In the genomic region with DNA sequence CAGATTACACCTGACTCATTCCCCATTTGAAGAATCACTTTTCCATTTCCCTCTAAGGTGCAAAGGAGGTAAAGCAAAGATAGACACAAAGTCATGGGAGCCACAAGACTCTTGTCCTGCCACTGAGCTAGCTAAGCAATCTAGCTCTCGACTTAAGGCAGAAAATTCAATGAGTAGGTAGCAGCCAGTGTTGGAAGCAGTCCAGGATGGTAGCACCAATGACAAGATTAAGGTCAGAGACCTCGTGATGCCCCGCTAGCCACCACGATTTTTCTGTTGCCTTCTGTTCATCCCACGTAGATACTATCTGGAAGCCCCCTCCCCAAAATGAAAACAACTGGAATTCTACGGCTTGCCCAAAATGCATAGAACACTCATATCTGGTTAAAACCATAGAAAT, we compare ENCODE assay signal across 10 cellular contexts. TPM values are rescaled to one million over a fixed set of nuclear protein-coding genes. Genes with fewer than 3 reads are reported as not detected.
A peak's percentile ranks its signal among the peaks of the same experiment; 100 is the strongest.
DNase-seq lines count a peak whose midpoint lies in the region; ATAC-seq and TF ChIP-seq lines count a peak whose summit lies in the region.
"Had no signal": no experiment of that assay in that cellular context is flagged by ENCODE, and none has a peak within 500 bp of the region (broad histone marks: within the 10 kb centered on the region; RNA-seq: fewer than 3 reads in every experiment).

No MANE protein-coding gene starts in this region.

- POLR2A ChIA-PET in activated CD4-positive, alpha-beta T cell treated with anti-CD3 and anti-CD28 coated beads for 36 hours (lab: Charles Lee), result interaction anchor here (0.6 to 4.4 kb wide), 6 partner anchors 8 to 133 kb away, joined by 3 to 46 read pairs (median 4); partner anchors contain the start of gene GAPDH

- H3K9me3 Mint-ChIP-seq in activated CD4-positive, alpha-beta T cell treated with anti-CD3 and anti-CD28 coated beads for 36 hours (ENCODE audit: low read depth), result no peaks in the 10 kb centered on the region
- no peaks in the 10 kb centered on the region for H3K9me3 Mint-ChIP-seq in stimulated activated effector memory CD8-positive, alpha-beta T cell treated with anti-CD3 and anti-CD28 coated beads, Interleukin-12 subunit alpha, Interleukin-12 subunit beta, amount 100 ng/mL, for 72 hours

- H3K4me3 Mint-ChIP-seq in activated CD4-positive, alpha-beta T cell treated with anti-CD3 and anti-CD28 coated beads for 36 hours, result peak overlapping the region; percentile 91
- H3K4me3 Mint-ChIP-seq in stimulated activated effector memory CD8-positive, alpha-beta T cell treated with anti-CD3 and anti-CD28 coated beads, Interleukin-12 subunit alpha, Interleukin-12 subunit beta, amount 100 ng/mL, for 72 hours, result peak overlapping the region; percentile 78

- H2AFZ ChIP-seq in SU-DHL-6 (ENCODE audit: low read depth, low read length, severe bottlenecking), result no peak overlapping the region

- peak overlapping the region; percentile 75 for H3K27ac ChIP-seq in SU-DHL-6 (ENCODE audit: low read depth, low read length)

- DNase-seq in activated CD4-positive, alpha-beta T cell treated with anti-CD3 and anti-CD28 coated beads for 36 hours, result peak; percentile 37
- DNase-seq in activated CD4-positive, alpha-beta T cell treated with anti-CD3 and anti-CD28 coated beads, Interleukin-2, amount 50 U/mL, for 48 hours, result no peak
- DNase-seq in fibroblast of the aortic adventitia (ENCODE audit: low read depth), result no peak
- DNase-seq in stimulated activated effector memory CD8-positive, alpha-beta T cell treated with anti-CD3 and anti-CD28 coated beads, Interleukin-12 subunit alpha, Interleukin-12 subunit beta, amount 100 ng/mL, for 72 hours (ENCODE audit: low spot score in 2 of 2), result no peak
- DNase-seq in NCI-H510A treated with DMSO at 0.1 percent for 48 hours (lab: John Stamatoyannopoulos, UW), result no peak
- DNase-seq in dedifferentiated amniotic fluid mesenchymal stem cell (ENCODE audit: extremely low spot score), result no peak
- DNase-seq: NCI-H1694, uterus had no signal

- no peaks in the 10 kb centered on the region for H3K9me2 ChIP-seq in SU-DHL-6 (replicated peaks; ENCODE audit: insufficient read depth, low read length)

- TF ChIP-seq CTCF in SU-DHL-6 (IDR thresholded peaks at IDR 0.05; ENCODE audit: insufficient read depth, low read length, poor library complexity, severe bottlenecking) (no peak), fibroblast of the aortic adventitia (IDR thresholded peaks at IDR 0.05; ENCODE audit: insufficient read depth, low read length) (no peak)

- H3K27me3 Mint-ChIP-seq in activated CD4-positive, alpha-beta T cell treated with anti-CD3 and anti-CD28 coated beads for 36 hours, result no peaks in the 10 kb centered on the region

- H4K20me1 ChIP-seq in SU-DHL-6 (ENCODE audit: low read depth, low read length), result no peaks in the 10 kb centered on the region; the same call in 1 of the 2 replicates

- peaks cover 45% of the 10 kb centered on the region for H3K79me2 ChIP-seq in SU-DHL-6 (ENCODE audit: insufficient read depth, low read length)

- peak overlapping the region; percentile 88 for H3K4me2 ChIP-seq in SU-DHL-6 (ENCODE audit: low read depth, low read length, poor library complexity, severe bottlenecking)

- no peak for ATAC-seq in activated CD4-positive, alpha-beta T cell treated with anti-CD3 and anti-CD28 coated beads for 36 hours
- no peak for ATAC-seq in stimulated activated effector memory CD8-positive, alpha-beta T cell treated with anti-CD3 and anti-CD28 coated beads, Interleukin-12 subunit alpha, Interleukin-12 subunit beta, amount 100 ng/mL, for 72 hours
- ATAC-seq in GM21390 (IDR thresholded peaks at IDR 0.05; ENCODE audit: unreplicated experiment), result no peak

- no peaks in the 10 kb centered on the region for H3K27me3 ChIP-seq in SU-DHL-6 (ENCODE audit: low read length)
- H3K27me3 ChIP-seq: uterus had no signal

- peak overlapping the region; percentile 82 for H3K27ac Mint-ChIP-seq in activated CD4-positive, alpha-beta T cell treated with anti-CD3 and anti-CD28 coated beads for 36 hours
- H3K27ac Mint-ChIP-seq in stimulated activated effector memory CD8-positive, alpha-beta T cell treated with anti-CD3 and anti-CD28 coated beads, Interleukin-12 subunit alpha, Interleukin-12 subunit beta, amount 100 ng/mL, for 72 hours, result peak overlapping the region; percentile 90

- H3F3A ChIP-seq in SU-DHL-6 (ENCODE audit: insufficient read depth), result peaks cover 23% of the 10 kb centered on the region

- H3K9ac ChIP-seq in SU-DHL-6 (ENCODE audit: low read length), result peak overlapping the region; percentile 91

- H3K4me1 Mint-ChIP-seq in activated CD4-positive, alpha-beta T cell treated with anti-CD3 and anti-CD28 coated beads for 36 hours, result peaks cover 64% of the 10 kb centered on the region
- H3K4me1 Mint-ChIP-seq in stimulated activated effector memory CD8-positive, alpha-beta T cell treated with anti-CD3 and anti-CD28 coated beads, Interleukin-12 subunit alpha, Interleukin-12 subunit beta, amount 100 ng/mL, for 72 hours, result peaks cover 68% of the 10 kb centered on the region

- peak overlapping the region; percentile 80 for H3K4me3 ChIP-seq in SU-DHL-6 (ENCODE audit: insufficient read depth, low read length, poor library complexity, severe bottlenecking)
- peak overlapping the region; percentile 79 for H3K4me3 ChIP-seq in fibroblast of the aortic adventitia (ENCODE audit: low read depth, low read length)

- CTCF ChIA-PET in activated CD4-positive, alpha-beta T cell treated with anti-CD3 and anti-CD28 coated beads for 36 hours (lab: Charles Lee), result interaction anchor here (0.5 to 5.4 kb wide), 6 partner anchors 8 to 69 kb away, joined by 3 to 48 read pairs (median 5); no protein-coding TSS in a partner anchor

- peaks cover 54% of the 10 kb centered on the region for H3K36me3 Mint-ChIP-seq in activated CD4-positive, alpha-beta T cell treated with anti-CD3 and anti-CD28 coated beads for 36 hours (ENCODE audit: low read depth)
- peaks cover 73% of the 10 kb centered on the region for H3K36me3 Mint-ChIP-seq in stimulated activated effector memory CD8-positive, alpha-beta T cell treated with anti-CD3 and anti-CD28 coated beads, Interleukin-12 subunit alpha, Interleukin-12 subunit beta, amount 100 ng/mL, for 72 hours

- H3K36me3 ChIP-seq in SU-DHL-6 (ENCODE audit: low read length), result peaks cover 8% of the 10 kb centered on the region
- H3K36me3 ChIP-seq: uterus had no signal

- no peaks in the 10 kb centered on the region for H3K9me3 ChIP-seq in SU-DHL-6 (ENCODE audit: insufficient read depth, low read length)
- H3K9me3 ChIP-seq: uterus had no signal

- intact Hi-C loops in activated CD4-positive, alpha-beta T cell treated with anti-CD3 and anti-CD28 coated beads for 36 hours (cut with DNase I, micrococcal nuclease), result no loop called here

RNA-seq across cellular contexts. Expression of gene VAMP1, which starts 1.4 kb away (rescaled TPM):
- total RNA-seq in activated CD4-positive, alpha-beta T cell treated with anti-CD3 and anti-CD28 coated beads for 36 hours, result 10 to 100 TPM; 34.5 to 52.3 TPM
- total RNA-seq in fibroblast of the aortic adventitia (ENCODE audit: low replicate concordance), result 9.0 and 26.6 TPM in 2 replicates

RNA-seq across cellular contexts. Expression of gene TAPBPL, which starts 17.2 kb away (rescaled TPM):
- total RNA-seq in activated CD4-positive, alpha-beta T cell treated with anti-CD3 and anti-CD28 coated beads for 36 hours, result 10 to 100 TPM; 27.4 to 40.8 TPM
- total RNA-seq in fibroblast of the aortic adventitia (ENCODE audit: low replicate concordance), result 8.9 and 19.7 TPM in 2 replicates

RNA-seq across cellular contexts. Expression of gene MRPL51, which starts 24.0 kb away (rescaled TPM):
- total RNA-seq in activated CD4-positive, alpha-beta T cell treated with anti-CD3 and anti-CD28 coated beads for 36 hours, result 100 to 1,000 TPM; 232 to 275 TPM
- 113 and 167 TPM in 2 replicates for total RNA-seq in fibroblast of the aortic adventitia (ENCODE audit: low replicate concordance)

RNA-seq across cellular contexts. Expression of gene CD27, which starts 24.3 kb away (rescaled TPM):
- total RNA-seq in activated CD4-positive, alpha-beta T cell treated with anti-CD3 and anti-CD28 coated beads for 36 hours, result 100 to 1,000 TPM in 1 of 2 experiments, 10 to 100 TPM in 1; 85.4 to 116 TPM
- total RNA-seq in fibroblast of the aortic adventitia (ENCODE audit: low replicate concordance), result 0.18 TPM in 1 of 2 replicates, not detected in the other

RNA-seq across cellular contexts. Expression of gene NCAPD2, which starts 24.8 kb away (rescaled TPM):
- 100 to 1,000 TPM; 199 to 210 TPM for total RNA-seq in activated CD4-positive, alpha-beta T cell treated with anti-CD3 and anti-CD28 coated beads for 36 hours
- total RNA-seq in fibroblast of the aortic adventitia (ENCODE audit: low replicate concordance), result 43.1 and 45.1 TPM in 2 replicates
